20 cellular contexts compared by ENCODE assay signal in the genomic region with DNA sequence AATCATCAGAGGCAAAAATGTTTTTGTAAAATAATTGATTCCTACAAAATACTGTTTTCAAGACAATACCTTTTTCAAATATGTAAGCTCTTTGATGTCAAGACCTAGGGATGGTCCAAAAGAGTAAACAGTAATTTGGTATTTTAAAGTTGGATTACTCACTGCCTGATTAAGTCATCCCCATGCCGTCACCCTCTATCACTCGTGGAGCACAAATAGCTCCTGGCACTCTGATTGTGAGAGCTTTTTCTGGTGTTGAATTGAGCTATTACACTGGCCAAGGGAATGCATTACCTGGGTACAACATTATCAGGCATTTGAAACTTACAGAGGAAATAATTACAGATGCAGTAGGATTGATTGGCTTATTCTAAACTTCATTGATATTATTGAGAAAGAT.
A peak's percentile ranks its signal among the peaks of the same experiment; 100 is the strongest.
DNase-seq lines count a peak whose midpoint lies in the region; ATAC-seq and TF ChIP-seq lines count a peak whose summit lies in the region.
"Had no signal": no experiment of that assay in that cellular context is flagged by ENCODE, and none has a peak within 500 bp of the region (broad histone marks: within the 10 kb centered on the region; RNA-seq: fewer than 3 reads in every experiment).

No MANE protein-coding gene starts in this region.

- H3K27me3 ChIP-seq in MG63, result no peaks in the 10 kb centered on the region

- DNase-seq in Daoy (ENCODE audit: low read depth) (peak; percentile 1), MG63 (peak; percentile 22), astrocyte of the cerebellum (ENCODE audit: low read depth) (peak; percentile 16), kidney glomerular epithelial cell (lab: John Stamatoyannopoulos, UW) (peak; percentile 16)
- no peak for DNase-seq in activated CD4-positive, CD25-positive, alpha-beta regulatory T cell treated with anti-CD3 and anti-CD28 coated beads, Interleukin-2, amount 50 U/mL, for 72 hours
- DNase-seq in activated T-cell treated with anti-CD3 and anti-CD28 coated beads, Interleukin-2, amount 50 U/mL, for 1 hour, result no peak
- DNase-seq: DMS153, H7, IMR-90, KG1, MM.1S, NCI-H1694 treated with DMSO at 0.1 percent for 48 hours, NCI-H2081, NCI-H2227 treated with DMSO at 0.1 percent for 48 hours, NCI-H510A, NCI-H69, OCI-M1, T-cell had no signal

- no peaks in the 10 kb centered on the region for H3K36me3 ChIP-seq in MG63

- ATAC-seq in HG03139 (IDR thresholded peaks at IDR 0.05; ENCODE audit: unreplicated experiment) (no peak), HG03565 (IDR thresholded peaks at IDR 0.05; ENCODE audit: unreplicated experiment) (no peak)
- ATAC-seq: T-cell had no signal

- H3K9me3 ChIP-seq in MG63, result no peaks in the 10 kb centered on the region

- H3K4me3 ChIP-seq in MG63 (no peak overlapping the region), astrocyte of the cerebellum (ENCODE audit: low read depth, low read length) (no peak overlapping the region)

- in situ Hi-C loops in astrocyte of the cerebellum (cut with HindIII; ENCODE audit: low sequenced_read_pairs), result no loop called here

- no peak for TF ChIP-seq CTCF in astrocyte of the cerebellum (IDR thresholded peaks at IDR 0.05; ENCODE audit: low read depth, low read length, missing control alignments)

Comparison
In these comparisons a context has a peak if more than half of its experiments do, and no peak if none do; other contexts are left out.
1. DNase-seq: peak in Daoy (single experiment), MG63 (single experiment), astrocyte of the cerebellum (single experiment) and kidney glomerular epithelial cell (single experiment); none in activated CD4-positive, CD25-positive, alpha-beta regulatory T cell treated with anti-CD3 and anti-CD28 coated beads, Interleukin-2, amount 50 U/mL, for 72 hours (single experiment) and activated T-cell treated with anti-CD3 and anti-CD28 coated beads, Interleukin-2, amount 50 U/mL, for 1 hour (single experiment).